ENCODE assay signal across 1 cellular context in genomic region chr10:83605783-83606182, GRCh38.
TF ChIP-seq lines count a peak whose summit lies in the region.

No MANE protein-coding gene starts in this region.

TF ChIP-seq in WTC11, 78 proteins besides CTCF, POLR2A, EP300 and RAD21 (continued from another document):
- no peak for TF ChIP-seq USF1 (CRISPR knock-in tag; IDR thresholded peaks at IDR 0.05)
- no peak for TF ChIP-seq ZBTB43 (CRISPR knock-in tag; IDR thresholded peaks at IDR 0.05)
